Comparison of ENCODE assay signal across 1 cellular context in genomic region chr4:138190452-138190858, GRCh38.
TF ChIP-seq lines count a peak whose summit lies in the region.

No MANE protein-coding gene starts in this region.

TF ChIP-seq in GM12878, 131 proteins besides CTCF, POLR2A, EP300 and RAD21 (continued from another document and continues in another):
- no peak for TF ChIP-seq REST (IDR thresholded peaks at IDR 0.05; ENCODE audit: low read depth, low read length)
- TF ChIP-seq CEBPB (IDR thresholded peaks at IDR 0.05; ENCODE audit: borderline replicate concordance in 1 of 2, low read depth in 2 of 2, low read length in 2 of 2), result peak in 1 of 2 experiments; percentile 75; a peak in 1 of 4 replicates
- TF ChIP-seq RFX5 (IDR thresholded peaks at IDR 0.05; ENCODE audit: low read depth, low read length), result no peak
- no peak for TF ChIP-seq GATAD2B (conservative IDR thresholded peaks at IDR 0.05; ENCODE audit: low read depth)
- TF ChIP-seq CUX1 (IDR thresholded peaks at IDR 0.05; ENCODE audit: insufficient replicate concordance, low read depth, low read length), result no peak
- TF ChIP-seq YBX1 (IDR thresholded peaks at IDR 0.05), result no peak
- no peak for TF ChIP-seq RBBP5 (conservative IDR thresholded peaks at IDR 0.05)
- TF ChIP-seq YY1 (IDR thresholded peaks at IDR 0.05; ENCODE audit: low read depth, low read length), result no peak
- peak; percentile 36; the same call in 1 of the 2 replicates for TF ChIP-seq ZNF217 (IDR thresholded peaks at IDR 0.05)
- TF ChIP-seq SIN3A (IDR thresholded peaks at IDR 0.05; ENCODE audit: low read depth, low read length), result no peak
- peak; percentile 98 for TF ChIP-seq ESRRA (IDR thresholded peaks at IDR 0.05; ENCODE audit: low read length)
- TF ChIP-seq RCOR1 (conservative IDR thresholded peaks at IDR 0.05; ENCODE audit: low read depth, low read length), result 0 out of 2 replicates have a peak, but pooled peaks have one; percentile 69
- TF ChIP-seq ATF7 (IDR thresholded peaks at IDR 0.05; ENCODE audit: low read depth), result peak; percentile 98
- TF ChIP-seq MXI1 (IDR thresholded peaks at IDR 0.05; ENCODE audit: low read depth, low read length), result peak; percentile 66; the same call in 1 of the 2 replicates
- peak; percentile 85 for TF ChIP-seq CREM (IDR thresholded peaks at IDR 0.05; ENCODE audit: low read depth)
- peak; percentile 58; the same call in 1 of the 2 replicates for TF ChIP-seq BACH1 (IDR thresholded peaks at IDR 0.05; ENCODE audit: borderline replicate concordance)
- TF ChIP-seq MYC (IDR thresholded peaks at IDR 0.05; ENCODE audit: insufficient read depth, insufficient read length, insufficient replicate concordance, low read length, severe bottlenecking), result no peak
- peak; percentile 90 for TF ChIP-seq RAD51 (IDR thresholded peaks at IDR 0.05)
- TF ChIP-seq DPF2 (IDR thresholded peaks at IDR 0.05), result peak; percentile 97
- TF ChIP-seq PAX5 (IDR thresholded peaks at IDR 0.05; ENCODE audit: borderline replicate concordance, low read depth, low read length), result 0 out of 2 replicates have a peak, but pooled peaks have one; percentile 44
- TF ChIP-seq ZNF384 (IDR thresholded peaks at IDR 0.05; ENCODE audit: borderline replicate concordance, low read depth, low read length), result peak; percentile 64; the same call in 1 of the 2 replicates
- peak; percentile 84 for TF ChIP-seq CREB1 (IDR thresholded peaks at IDR 0.05; ENCODE audit: low read depth)
- TF ChIP-seq SMC3 (IDR thresholded peaks at IDR 0.05; ENCODE audit: borderline replicate concordance, low read length), result no peak
- TF ChIP-seq CHD1 (IDR thresholded peaks at IDR 0.05; ENCODE audit: low read depth, low read length), result no peak
- no peak; the same call in 1 of the 2 replicates for TF ChIP-seq USF2 (IDR thresholded peaks at IDR 0.05; ENCODE audit: borderline replicate concordance, low read depth, low read length)
- peak; percentile 78; the same call in 1 of the 2 replicates for TF ChIP-seq MEF2A (IDR thresholded peaks at IDR 0.05; ENCODE audit: insufficient read depth, low read depth, low read length)
- TF ChIP-seq ZBED1 (IDR thresholded peaks at IDR 0.05; ENCODE audit: borderline replicate concordance), result 0 out of 2 replicates have a peak, but pooled peaks have one; percentile 77
- peak; percentile 35 for TF ChIP-seq SP1 (IDR thresholded peaks at IDR 0.05; ENCODE audit: low read depth, low read length)
- TF ChIP-seq, protein P1, sequence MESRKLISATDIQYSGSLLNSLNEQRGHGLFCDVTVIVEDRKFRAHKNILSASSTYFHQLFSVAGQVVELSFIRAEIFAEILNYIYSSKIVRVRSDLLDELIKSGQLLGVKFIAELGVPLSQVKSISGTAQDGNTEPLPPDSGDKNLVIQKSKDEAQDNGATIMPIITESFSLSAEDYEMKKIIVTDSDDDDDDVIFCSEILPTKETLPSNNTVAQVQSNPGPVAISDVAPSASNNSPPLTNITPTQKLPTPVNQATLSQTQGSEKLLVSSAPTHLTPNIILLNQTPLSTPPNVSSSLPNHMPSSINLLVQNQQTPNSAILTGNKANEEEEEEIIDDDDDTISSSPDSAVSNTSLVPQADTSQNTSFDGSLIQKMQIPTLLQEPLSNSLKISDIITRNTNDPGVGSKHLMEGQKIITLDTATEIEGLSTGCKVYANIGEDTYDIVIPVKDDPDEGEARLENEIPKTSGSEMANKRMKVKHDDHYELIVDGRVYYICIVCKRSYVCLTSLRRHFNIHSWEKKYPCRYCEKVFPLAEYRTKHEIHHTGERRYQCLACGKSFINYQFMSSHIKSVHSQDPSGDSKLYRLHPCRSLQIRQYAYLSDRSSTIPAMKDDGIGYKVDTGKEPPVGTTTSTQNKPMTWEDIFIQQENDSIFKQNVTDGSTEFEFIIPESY (IDR thresholded peaks at IDR 0.05), result no peak
- TF ChIP-seq, protein P2, sequence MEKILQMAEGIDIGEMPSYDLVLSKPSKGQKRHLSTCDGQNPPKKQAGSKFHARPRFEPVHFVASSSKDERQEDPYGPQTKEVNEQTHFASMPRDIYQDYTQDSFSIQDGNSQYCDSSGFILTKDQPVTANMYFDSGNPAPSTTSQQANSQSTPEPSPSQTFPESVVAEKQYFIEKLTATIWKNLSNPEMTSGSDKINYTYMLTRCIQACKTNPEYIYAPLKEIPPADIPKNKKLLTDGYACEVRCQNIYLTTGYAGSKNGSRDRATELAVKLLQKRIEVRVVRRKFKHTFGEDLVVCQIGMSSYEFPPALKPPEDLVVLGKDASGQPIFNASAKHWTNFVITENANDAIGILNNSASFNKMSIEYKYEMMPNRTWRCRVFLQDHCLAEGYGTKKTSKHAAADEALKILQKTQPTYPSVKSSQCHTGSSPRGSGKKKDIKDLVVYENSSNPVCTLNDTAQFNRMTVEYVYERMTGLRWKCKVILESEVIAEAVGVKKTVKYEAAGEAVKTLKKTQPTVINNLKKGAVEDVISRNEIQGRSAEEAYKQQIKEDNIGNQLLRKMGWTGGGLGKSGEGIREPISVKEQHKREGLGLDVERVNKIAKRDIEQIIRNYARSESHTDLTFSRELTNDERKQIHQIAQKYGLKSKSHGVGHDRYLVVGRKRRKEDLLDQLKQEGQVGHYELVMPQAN (conservative IDR thresholded peaks at IDR 0.05), result no peak
- TF ChIP-seq SREBF2 (IDR thresholded peaks at IDR 0.05; ENCODE audit: low read length), result no peak
- no peak for TF ChIP-seq RB1 (IDR thresholded peaks at IDR 0.05; ENCODE audit: borderline replicate concordance)
- TF ChIP-seq, protein P3, sequence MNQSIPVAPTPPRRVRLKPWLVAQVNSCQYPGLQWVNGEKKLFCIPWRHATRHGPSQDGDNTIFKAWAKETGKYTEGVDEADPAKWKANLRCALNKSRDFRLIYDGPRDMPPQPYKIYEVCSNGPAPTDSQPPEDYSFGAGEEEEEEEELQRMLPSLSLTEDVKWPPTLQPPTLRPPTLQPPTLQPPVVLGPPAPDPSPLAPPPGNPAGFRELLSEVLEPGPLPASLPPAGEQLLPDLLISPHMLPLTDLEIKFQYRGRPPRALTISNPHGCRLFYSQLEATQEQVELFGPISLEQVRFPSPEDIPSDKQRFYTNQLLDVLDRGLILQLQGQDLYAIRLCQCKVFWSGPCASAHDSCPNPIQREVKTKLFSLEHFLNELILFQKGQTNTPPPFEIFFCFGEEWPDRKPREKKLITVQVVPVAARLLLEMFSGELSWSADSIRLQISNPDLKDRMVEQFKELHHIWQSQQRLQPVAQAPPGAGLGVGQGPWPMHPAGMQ (IDR thresholded peaks at IDR 0.05; ENCODE audit: borderline replicate concordance), result no peak
- peak; percentile 92 for TF ChIP-seq NFIC (IDR thresholded peaks at IDR 0.05; ENCODE audit: low read depth, low read length)
- TF ChIP-seq USF1 (IDR thresholded peaks at IDR 0.05; ENCODE audit: borderline replicate concordance, extremely low read length, insufficient read depth, low read depth, low read length), result no peak
- peak; percentile 69; the same call in 1 of the 2 replicates for TF ChIP-seq NBN (IDR thresholded peaks at IDR 0.05)
- no peak for TF ChIP-seq SREBF1 (IDR thresholded peaks at IDR 0.05; ENCODE audit: low read length)
- TF ChIP-seq ZNF622 (IDR thresholded peaks at IDR 0.05), result no peak
- TF ChIP-seq BCL11A (IDR thresholded peaks at IDR 0.05; ENCODE audit: low read depth, low read length), result peak; percentile 93
- peak; percentile 53 for TF ChIP-seq PKNOX1 (IDR thresholded peaks at IDR 0.05)
- no peak for TF ChIP-seq ZSCAN29 (IDR thresholded peaks at IDR 0.05)
- no peak for TF ChIP-seq EED (IDR thresholded peaks at IDR 0.05; ENCODE audit: low read depth)
- peak; percentile 58; the same call in 1 of the 2 replicates for TF ChIP-seq TCF12 (IDR thresholded peaks at IDR 0.05; ENCODE audit: low read depth, low read length)
- TF ChIP-seq HDAC2 (IDR thresholded peaks at IDR 0.05), result no peak
- TF ChIP-seq JUND (IDR thresholded peaks at IDR 0.05; ENCODE audit: low read depth, low read length), result 0 out of 2 replicates have a peak, but pooled peaks have one; percentile 21
- no peak for TF ChIP-seq TCF7 (IDR thresholded peaks at IDR 0.05; ENCODE audit: borderline replicate concordance)
- TF ChIP-seq SMAD1 (IDR thresholded peaks at IDR 0.05; ENCODE audit: low read depth, partially characterized antibody), result peak; percentile 52
- no peak for TF ChIP-seq MYB (IDR thresholded peaks at IDR 0.05; ENCODE audit: borderline replicate concordance, low read depth, low read length)
- TF ChIP-seq TAF1 (IDR thresholded peaks at IDR 0.05; ENCODE audit: borderline replicate concordance, low read depth, low read length), result no peak
- TF ChIP-seq MEF2B (IDR thresholded peaks at IDR 0.05; ENCODE audit: partially characterized antibody, poor library complexity, severe bottlenecking), result peak; percentile 61
- peak; percentile 77 for TF ChIP-seq ZNF24 (IDR thresholded peaks at IDR 0.05)
